In genomic region chr1:162908236-162908635, GRCh38 we compare ENCODE assay signal across 1 cellular context.
TF ChIP-seq lines count a peak whose summit lies in the region.

No MANE protein-coding gene starts in this region.

TF ChIP-seq in IMR-90, 13 proteins besides CTCF, POLR2A, EP300 and RAD21:
- TF ChIP-seq CHD1 (IDR thresholded peaks at IDR 0.05; ENCODE audit: low read depth, low read length) (no peak), FOS (IDR thresholded peaks at IDR 0.05; ENCODE audit: low read depth, low read length) (no peak), MAZ (IDR thresholded peaks at IDR 0.05; ENCODE audit: borderline replicate concordance, low read depth, low read length) (no peak), NFE2L2 (IDR thresholded peaks at IDR 0.05; ENCODE audit: low read depth, low read length) (no peak), USF2 (IDR thresholded peaks at IDR 0.05; ENCODE audit: low read depth, low read length) (no peak), SMC3 (IDR thresholded peaks at IDR 0.05; ENCODE audit: low read depth, low read length) (no peak), MXI1 (IDR thresholded peaks at IDR 0.05; ENCODE audit: borderline replicate concordance, low read depth, low read length) (no peak), MAFK (IDR thresholded peaks at IDR 0.05; ENCODE audit: low read depth, low read length) (no peak), RCOR1 (IDR thresholded peaks at IDR 0.05; ENCODE audit: insufficient replicate concordance, low read length) (no peak), BHLHE40 (IDR thresholded peaks at IDR 0.05; ENCODE audit: low read depth, low read length) (no peak), CEBPB (IDR thresholded peaks at IDR 0.05; ENCODE audit: low read depth, low read length) (no peak), RFX5 (IDR thresholded peaks at IDR 0.05; ENCODE audit: low read depth, low read length) (no peak)
- TF ChIP-seq, protein P1, sequence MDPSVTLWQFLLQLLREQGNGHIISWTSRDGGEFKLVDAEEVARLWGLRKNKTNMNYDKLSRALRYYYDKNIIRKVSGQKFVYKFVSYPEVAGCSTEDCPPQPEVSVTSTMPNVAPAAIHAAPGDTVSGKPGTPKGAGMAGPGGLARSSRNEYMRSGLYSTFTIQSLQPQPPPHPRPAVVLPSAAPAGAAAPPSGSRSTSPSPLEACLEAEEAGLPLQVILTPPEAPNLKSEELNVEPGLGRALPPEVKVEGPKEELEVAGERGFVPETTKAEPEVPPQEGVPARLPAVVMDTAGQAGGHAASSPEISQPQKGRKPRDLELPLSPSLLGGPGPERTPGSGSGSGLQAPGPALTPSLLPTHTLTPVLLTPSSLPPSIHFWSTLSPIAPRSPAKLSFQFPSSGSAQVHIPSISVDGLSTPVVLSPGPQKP (IDR thresholded peaks at IDR 0.05; ENCODE audit: borderline replicate concordance, low read depth, low read length) = no peak
